11 cellular contexts compared by ENCODE assay signal in genomic region chr10:22427101-22427500, GRCh38.
DNase-seq lines count a peak whose midpoint lies in the region; ATAC-seq and TF ChIP-seq lines count a peak whose summit lies in the region.
"Had no signal": no experiment of that assay in that cellular context is flagged by ENCODE, and none has a peak within 500 bp of the region (broad histone marks: within the 10 kb centered on the region; RNA-seq: fewer than 3 reads in every experiment).

No MANE protein-coding gene starts in this region.

- WGBS in mammary epithelial cell (ENCODE audit: low coverage, missing lambda C conversion rate), result 53% methylated on average over 3 of the region's 3 CpGs

- intact Hi-C loops in mammary epithelial cell (cut with micrococcal nuclease), result loop anchor here (1.0 to 10.0 kb wide), 6 partner anchors 58 to 902 kb away; partner anchors contain the start of gene SKIDA1

- no peaks in the 10 kb centered on the region for H3K36me3 Mint-ChIP-seq in progenitor cell of endocrine pancreas (ENCODE audit: insufficient read depth)

- peak overlapping the region; percentile 73 for H3K27ac Mint-ChIP-seq in progenitor cell of endocrine pancreas
- H3K27ac Mint-ChIP-seq: H9; T-helper 1 cell treated with Interleukin-12 subunit alpha and Interleukin-12 subunit beta and Interleukin-4 antibody, amounts not matched to agents 30 μg/mL and 1 μg/mL, for 36 hours had no signal

- H3K27me3 ChIP-seq in mammary epithelial cell (ENCODE audit: insufficient read depth, low read length), result no peaks in the 10 kb centered on the region

- H3K4me3 ChIP-seq in mammary epithelial cell (replicated peaks in 1 of 3; ENCODE audit: insufficient read depth in 1 of 3, low read depth in 2 of 3, low read length in 3 of 3), result no peak overlapping the region

- peak overlapping the region; percentile 82 for H3K27ac ChIP-seq in mammary epithelial cell (ENCODE audit: insufficient read depth, low read depth, low read length)

- no peaks in the 10 kb centered on the region for H3K9me3 ChIP-seq in mammary epithelial cell (replicated peaks; ENCODE audit: insufficient read depth, low read length)

- BruUV-seq in mammary epithelial cell (replicated peaks; lab: Mats Ljungman, UMichigan), result no TSS peak

- dilution Hi-C loops in mammary epithelial cell (cut with HindIII; ENCODE audit: low sequenced_read_pairs), result no loop called here

- H3K4me1 ChIP-seq in mammary epithelial cell (ENCODE audit: insufficient read depth, low read length), result peaks cover 31% of the 10 kb centered on the region

- peak; percentile 63 for ATAC-seq in HG03439 (IDR thresholded peaks at IDR 0.05; ENCODE audit: unreplicated experiment)
- ATAC-seq in GM21515 (IDR thresholded peaks at IDR 0.05; ENCODE audit: unreplicated experiment), result no peak

- peak; percentile 13 for DNase-seq in DMS 273 (lab: John Stamatoyannopoulos, UW; ENCODE audit: unreplicated experiment)
- DNase-seq in DMS 273 treated with DMSO at 0.1 percent for 48 hours (lab: John Stamatoyannopoulos, UW), result no peak
- peak; percentile 48 for DNase-seq in mammary epithelial cell
- DNase-seq in progenitor cell of endocrine pancreas (ENCODE audit: low spot score, unreplicated experiment), result no peak
- no peak for DNase-seq in HuH-7.5 (ENCODE audit: low spot score)
- no peak for DNase-seq in anterior cingulate cortex (lab: John Stamatoyannopoulos, UW)
- DNase-seq: activated naive CD4-positive, alpha-beta T cell treated with anti-CD3 and anti-CD28 coated beads, Interleukin-2, amount 50 U/mL, for 16 hours; H9 had no signal

- no peaks in the 10 kb centered on the region for H3K79me2 ChIP-seq in mammary epithelial cell (ENCODE audit: insufficient read depth, low read length)

- no peak overlapping the region for H3K9ac ChIP-seq in mammary epithelial cell (ENCODE audit: insufficient read depth, low read length)

- CTCF ChIA-PET in mammary epithelial cell (lab: Charles Lee; ENCODE audit: low non-redundant PET), result no interaction called here

- no peaks in the 10 kb centered on the region for H3K36me3 ChIP-seq in mammary epithelial cell (ENCODE audit: insufficient read depth, low read length)

- no peaks in the 10 kb centered on the region for H3K9me3 Mint-ChIP-seq in progenitor cell of endocrine pancreas (ENCODE audit: low read depth)
- H3K9me3 Mint-ChIP-seq: H9; T-helper 1 cell treated with Interleukin-12 subunit alpha and Interleukin-12 subunit beta and Interleukin-4 antibody, amounts not matched to agents 30 μg/mL and 1 μg/mL, for 36 hours had no signal

- H3K4me2 ChIP-seq in mammary epithelial cell (ENCODE audit: insufficient read depth, low read depth, low read length), result peak overlapping the region; percentile 71

- H3K4me1 Mint-ChIP-seq in progenitor cell of endocrine pancreas (ENCODE audit: low read depth), result peaks cover 39% of the 10 kb centered on the region

- peak overlapping the region; percentile 32 for H3K4me3 Mint-ChIP-seq in progenitor cell of endocrine pancreas (ENCODE audit: low read depth)
- H3K4me3 Mint-ChIP-seq: H9; T-helper 1 cell treated with Interleukin-12 subunit alpha and Interleukin-12 subunit beta and Interleukin-4 antibody, amounts not matched to agents 30 μg/mL and 1 μg/mL, for 36 hours had no signal

- no peak overlapping the region for H2AFZ ChIP-seq in mammary epithelial cell (ENCODE audit: low read depth, low read length)

- TF ChIP-seq CTCF in mammary epithelial cell (conservative IDR thresholded peaks at IDR 0.05 in 1 of 2, IDR thresholded peaks at IDR 0.05 in 1 of 2; ENCODE audit: extremely low read depth in 1 of 2, insufficient read depth in 1 of 2, low read depth in 1 of 2, low read length in 2 of 2) (no peak), progenitor cell of endocrine pancreas (IDR thresholded peaks at IDR 0.05; ENCODE audit: unreplicated experiment) (no peak)

- H3K27me3 Mint-ChIP-seq in progenitor cell of endocrine pancreas, result no peaks in the 10 kb centered on the region

- no peaks in the 10 kb centered on the region for H4K20me1 ChIP-seq in mammary epithelial cell (ENCODE audit: insufficient read depth, low read length)

- in situ Hi-C loops in mammary epithelial cell (cut with MboI; ENCODE audit: low sequenced_read_pairs in 2 of 2), result loop anchor here (10.0 kb wide), 1 partner anchor 422 kb away; the partner anchor contains the start of gene DNAJC1 (in 2 of the 2)

Comparison
In these comparisons a context has a peak if more than half of its experiments do, and no peak if none do; other contexts are left out.
1. DNase-seq: peak in DMS 273 (single experiment) and mammary epithelial cell (single experiment); none in DMS 273 treated with DMSO at 0.1 percent for 48 hours (single experiment), progenitor cell of endocrine pancreas (single experiment), HuH-7.5 (single experiment) and anterior cingulate cortex (0 of 58).